In the genomic region with DNA sequence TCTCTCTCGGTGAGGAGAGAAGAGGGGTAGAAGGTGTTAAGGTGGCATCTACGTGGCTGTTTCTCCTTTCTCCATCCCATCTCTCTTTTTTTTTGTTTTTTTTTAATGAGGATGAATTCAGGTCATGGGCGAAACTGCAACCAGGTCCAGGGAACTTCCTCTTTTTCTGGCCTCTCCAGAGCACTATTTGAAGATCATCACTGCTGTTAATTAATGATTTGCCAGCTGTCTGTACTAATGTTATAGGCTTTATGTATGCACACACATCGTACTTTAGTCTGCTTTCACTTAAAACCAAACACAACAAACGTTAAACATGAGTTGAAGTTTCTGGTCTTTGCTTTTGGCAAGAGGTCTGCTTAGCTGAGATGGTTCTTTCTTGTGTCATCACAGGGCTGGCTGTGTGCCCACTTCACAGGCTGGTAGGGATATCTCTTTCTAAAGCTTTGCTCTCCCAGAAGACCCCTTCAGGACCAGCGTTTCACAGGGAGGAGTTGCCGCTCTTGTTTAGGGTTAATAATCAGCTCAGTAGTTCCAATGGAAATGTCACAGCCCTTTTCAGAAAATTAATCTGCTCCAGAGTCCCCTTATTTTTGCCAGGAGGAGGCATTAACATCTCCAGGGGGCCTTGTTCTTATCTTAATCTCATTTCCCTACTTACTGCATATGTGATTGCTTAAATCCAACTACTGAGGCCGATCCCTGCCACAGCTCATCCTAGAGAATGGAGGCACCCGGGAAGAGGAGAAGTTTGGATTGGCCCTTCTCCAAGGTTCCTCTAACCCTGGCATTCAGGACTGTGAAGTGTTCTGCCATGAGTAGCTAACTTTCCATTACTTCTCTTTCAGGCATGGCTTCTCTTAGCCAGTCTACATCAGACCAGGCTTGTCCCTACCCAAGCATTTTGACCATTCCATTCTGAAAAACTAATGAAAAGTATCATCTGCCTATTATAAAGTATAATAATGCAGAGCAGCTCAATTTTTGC, we compare ENCODE assay signal across 1 cellular context.
A peak's percentile ranks its signal among the peaks of the same experiment; 100 is the strongest.
TF ChIP-seq lines count a peak whose summit lies in the region.

No MANE protein-coding gene starts in this region.

TF ChIP-seq in GM12878, 131 proteins besides CTCF, POLR2A, EP300 and RAD21 (continued from another document):
- TF ChIP-seq, protein P1, sequence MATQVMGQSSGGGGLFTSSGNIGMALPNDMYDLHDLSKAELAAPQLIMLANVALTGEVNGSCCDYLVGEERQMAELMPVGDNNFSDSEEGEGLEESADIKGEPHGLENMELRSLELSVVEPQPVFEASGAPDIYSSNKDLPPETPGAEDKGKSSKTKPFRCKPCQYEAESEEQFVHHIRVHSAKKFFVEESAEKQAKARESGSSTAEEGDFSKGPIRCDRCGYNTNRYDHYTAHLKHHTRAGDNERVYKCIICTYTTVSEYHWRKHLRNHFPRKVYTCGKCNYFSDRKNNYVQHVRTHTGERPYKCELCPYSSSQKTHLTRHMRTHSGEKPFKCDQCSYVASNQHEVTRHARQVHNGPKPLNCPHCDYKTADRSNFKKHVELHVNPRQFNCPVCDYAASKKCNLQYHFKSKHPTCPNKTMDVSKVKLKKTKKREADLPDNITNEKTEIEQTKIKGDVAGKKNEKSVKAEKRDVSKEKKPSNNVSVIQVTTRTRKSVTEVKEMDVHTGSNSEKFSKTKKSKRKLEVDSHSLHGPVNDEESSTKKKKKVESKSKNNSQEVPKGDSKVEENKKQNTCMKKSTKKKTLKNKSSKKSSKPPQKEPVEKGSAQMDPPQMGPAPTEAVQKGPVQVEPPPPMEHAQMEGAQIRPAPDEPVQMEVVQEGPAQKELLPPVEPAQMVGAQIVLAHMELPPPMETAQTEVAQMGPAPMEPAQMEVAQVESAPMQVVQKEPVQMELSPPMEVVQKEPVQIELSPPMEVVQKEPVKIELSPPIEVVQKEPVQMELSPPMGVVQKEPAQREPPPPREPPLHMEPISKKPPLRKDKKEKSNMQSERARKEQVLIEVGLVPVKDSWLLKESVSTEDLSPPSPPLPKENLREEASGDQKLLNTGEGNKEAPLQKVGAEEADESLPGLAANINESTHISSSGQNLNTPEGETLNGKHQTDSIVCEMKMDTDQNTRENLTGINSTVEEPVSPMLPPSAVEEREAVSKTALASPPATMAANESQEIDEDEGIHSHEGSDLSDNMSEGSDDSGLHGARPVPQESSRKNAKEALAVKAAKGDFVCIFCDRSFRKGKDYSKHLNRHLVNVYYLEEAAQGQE (IDR thresholded peaks at IDR 0.05; ENCODE audit: low read depth, low read length), result no peak
- no peak for TF ChIP-seq RELA (IDR thresholded peaks at IDR 0.05; ENCODE audit: borderline replicate concordance, partially characterized antibody)
- TF ChIP-seq MTA3 (IDR thresholded peaks at IDR 0.05; ENCODE audit: borderline replicate concordance, low read length), result no peak
- no peak for TF ChIP-seq MEF2B (IDR thresholded peaks at IDR 0.05; ENCODE audit: partially characterized antibody, poor library complexity, severe bottlenecking)
- TF ChIP-seq MXI1 (IDR thresholded peaks at IDR 0.05; ENCODE audit: low read depth, low read length), result no peak
- no peak for TF ChIP-seq RAD51 (IDR thresholded peaks at IDR 0.05)
- TF ChIP-seq, protein P2, sequence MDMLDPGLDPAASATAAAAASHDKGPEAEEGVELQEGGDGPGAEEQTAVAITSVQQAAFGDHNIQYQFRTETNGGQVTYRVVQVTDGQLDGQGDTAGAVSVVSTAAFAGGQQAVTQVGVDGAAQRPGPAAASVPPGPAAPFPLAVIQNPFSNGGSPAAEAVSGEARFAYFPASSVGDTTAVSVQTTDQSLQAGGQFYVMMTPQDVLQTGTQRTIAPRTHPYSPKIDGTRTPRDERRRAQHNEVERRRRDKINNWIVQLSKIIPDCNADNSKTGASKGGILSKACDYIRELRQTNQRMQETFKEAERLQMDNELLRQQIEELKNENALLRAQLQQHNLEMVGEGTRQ (IDR thresholded peaks at IDR 0.05; ENCODE audit: borderline replicate concordance, low read depth, low read length), result no peak
- peak; percentile 85 for TF ChIP-seq ZNF384 (IDR thresholded peaks at IDR 0.05; ENCODE audit: borderline replicate concordance, low read depth, low read length)
- TF ChIP-seq FOXK2 (IDR thresholded peaks at IDR 0.05), result no peak
- no peak for TF ChIP-seq NR2F1 (conservative IDR thresholded peaks at IDR 0.05)
- TF ChIP-seq ZNF207 (IDR thresholded peaks at IDR 0.05; ENCODE audit: borderline replicate concordance), result no peak
- TF ChIP-seq, protein P3, sequence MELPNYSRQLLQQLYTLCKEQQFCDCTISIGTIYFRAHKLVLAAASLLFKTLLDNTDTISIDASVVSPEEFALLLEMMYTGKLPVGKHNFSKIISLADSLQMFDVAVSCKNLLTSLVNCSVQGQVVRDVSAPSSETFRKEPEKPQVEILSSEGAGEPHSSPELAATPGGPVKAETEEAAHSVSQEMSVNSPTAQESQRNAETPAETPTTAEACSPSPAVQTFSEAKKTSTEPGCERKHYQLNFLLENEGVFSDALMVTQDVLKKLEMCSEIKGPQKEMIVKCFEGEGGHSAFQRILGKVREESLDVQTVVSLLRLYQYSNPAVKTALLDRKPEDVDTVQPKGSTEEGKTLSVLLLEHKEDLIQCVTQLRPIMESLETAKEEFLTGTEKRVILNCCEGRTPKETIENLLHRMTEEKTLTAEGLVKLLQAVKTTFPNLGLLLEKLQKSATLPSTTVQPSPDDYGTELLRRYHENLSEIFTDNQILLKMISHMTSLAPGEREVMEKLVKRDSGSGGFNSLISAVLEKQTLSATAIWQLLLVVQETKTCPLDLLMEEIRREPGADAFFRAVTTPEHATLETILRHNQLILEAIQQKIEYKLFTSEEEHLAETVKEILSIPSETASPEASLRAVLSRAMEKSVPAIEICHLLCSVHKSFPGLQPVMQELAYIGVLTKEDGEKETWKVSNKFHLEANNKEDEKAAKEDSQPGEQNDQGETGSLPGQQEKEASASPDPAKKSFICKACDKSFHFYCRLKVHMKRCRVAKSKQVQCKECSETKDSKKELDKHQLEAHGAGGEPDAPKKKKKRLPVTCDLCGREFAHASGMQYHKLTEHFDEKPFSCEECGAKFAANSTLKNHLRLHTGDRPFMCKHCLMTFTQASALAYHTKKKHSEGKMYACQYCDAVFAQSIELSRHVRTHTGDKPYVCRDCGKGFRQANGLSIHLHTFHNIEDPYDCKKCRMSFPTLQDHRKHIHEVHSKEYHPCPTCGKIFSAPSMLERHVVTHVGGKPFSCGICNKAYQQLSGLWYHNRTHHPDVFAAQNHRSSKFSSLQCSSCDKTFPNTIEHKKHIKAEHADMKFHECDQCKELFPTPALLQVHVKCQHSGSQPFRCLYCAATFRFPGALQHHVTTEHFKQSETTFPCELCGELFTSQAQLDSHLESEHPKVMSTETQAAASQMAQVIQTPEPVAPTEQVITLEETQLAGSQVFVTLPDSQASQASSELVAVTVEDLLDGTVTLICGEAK (IDR thresholded peaks at IDR 0.05; ENCODE audit: borderline replicate concordance), result no peak
- TF ChIP-seq, protein P4, sequence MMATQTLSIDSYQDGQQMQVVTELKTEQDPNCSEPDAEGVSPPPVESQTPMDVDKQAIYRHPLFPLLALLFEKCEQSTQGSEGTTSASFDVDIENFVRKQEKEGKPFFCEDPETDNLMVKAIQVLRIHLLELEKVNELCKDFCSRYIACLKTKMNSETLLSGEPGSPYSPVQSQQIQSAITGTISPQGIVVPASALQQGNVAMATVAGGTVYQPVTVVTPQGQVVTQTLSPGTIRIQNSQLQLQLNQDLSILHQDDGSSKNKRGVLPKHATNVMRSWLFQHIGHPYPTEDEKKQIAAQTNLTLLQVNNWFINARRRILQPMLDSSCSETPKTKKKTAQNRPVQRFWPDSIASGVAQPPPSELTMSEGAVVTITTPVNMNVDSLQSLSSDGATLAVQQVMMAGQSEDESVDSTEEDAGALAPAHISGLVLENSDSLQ (IDR thresholded peaks at IDR 0.05), result no peak
- TF ChIP-seq IKZF2 (IDR thresholded peaks at IDR 0.05), result peak in 1 of 2 experiments; percentile 44; a peak in 2 of 4 replicates
- TF ChIP-seq JUND (IDR thresholded peaks at IDR 0.05; ENCODE audit: low read depth, low read length), result no peak
- 0 out of 2 replicates have a peak, but pooled peaks have one; percentile 32 for TF ChIP-seq ATF7 (IDR thresholded peaks at IDR 0.05; ENCODE audit: low read depth)
- TF ChIP-seq BRCA1 (IDR thresholded peaks at IDR 0.05; ENCODE audit: low read depth, low read length), result no peak
- no peak for TF ChIP-seq TCF3 (IDR thresholded peaks at IDR 0.05; ENCODE audit: borderline replicate concordance, insufficient read depth, low read depth, low read length)
- TF ChIP-seq, protein P5, sequence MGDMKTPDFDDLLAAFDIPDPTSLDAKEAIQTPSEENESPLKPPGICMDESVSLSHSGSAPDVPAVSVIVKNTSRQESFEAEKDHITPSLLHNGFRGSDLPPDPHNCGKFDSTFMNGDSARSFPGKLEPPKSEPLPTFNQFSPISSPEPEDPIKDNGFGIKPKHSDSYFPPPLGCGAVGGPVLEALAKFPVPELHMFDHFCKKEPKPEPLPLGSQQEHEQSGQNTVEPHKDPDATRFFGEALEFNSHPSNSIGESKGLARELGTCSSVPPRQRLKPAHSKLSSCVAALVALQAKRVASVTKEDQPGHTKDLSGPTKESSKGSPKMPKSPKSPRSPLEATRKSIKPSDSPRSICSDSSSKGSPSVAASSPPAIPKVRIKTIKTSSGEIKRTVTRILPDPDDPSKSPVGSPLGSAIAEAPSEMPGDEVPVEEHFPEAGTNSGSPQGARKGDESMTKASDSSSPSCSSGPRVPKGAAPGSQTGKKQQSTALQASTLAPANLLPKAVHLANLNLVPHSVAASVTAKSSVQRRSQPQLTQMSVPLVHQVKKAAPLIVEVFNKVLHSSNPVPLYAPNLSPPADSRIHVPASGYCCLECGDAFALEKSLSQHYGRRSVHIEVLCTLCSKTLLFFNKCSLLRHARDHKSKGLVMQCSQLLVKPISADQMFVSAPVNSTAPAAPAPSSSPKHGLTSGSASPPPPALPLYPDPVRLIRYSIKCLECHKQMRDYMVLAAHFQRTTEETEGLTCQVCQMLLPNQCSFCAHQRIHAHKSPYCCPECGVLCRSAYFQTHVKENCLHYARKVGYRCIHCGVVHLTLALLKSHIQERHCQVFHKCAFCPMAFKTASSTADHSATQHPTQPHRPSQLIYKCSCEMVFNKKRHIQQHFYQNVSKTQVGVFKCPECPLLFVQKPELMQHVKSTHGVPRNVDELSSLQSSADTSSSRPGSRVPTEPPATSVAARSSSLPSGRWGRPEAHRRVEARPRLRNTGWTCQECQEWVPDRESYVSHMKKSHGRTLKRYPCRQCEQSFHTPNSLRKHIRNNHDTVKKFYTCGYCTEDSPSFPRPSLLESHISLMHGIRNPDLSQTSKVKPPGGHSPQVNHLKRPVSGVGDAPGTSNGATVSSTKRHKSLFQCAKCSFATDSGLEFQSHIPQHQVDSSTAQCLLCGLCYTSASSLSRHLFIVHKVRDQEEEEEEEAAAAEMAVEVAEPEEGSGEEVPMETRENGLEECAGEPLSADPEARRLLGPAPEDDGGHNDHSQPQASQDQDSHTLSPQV (IDR thresholded peaks at IDR 0.05), result no peak
- TF ChIP-seq, protein P6, sequence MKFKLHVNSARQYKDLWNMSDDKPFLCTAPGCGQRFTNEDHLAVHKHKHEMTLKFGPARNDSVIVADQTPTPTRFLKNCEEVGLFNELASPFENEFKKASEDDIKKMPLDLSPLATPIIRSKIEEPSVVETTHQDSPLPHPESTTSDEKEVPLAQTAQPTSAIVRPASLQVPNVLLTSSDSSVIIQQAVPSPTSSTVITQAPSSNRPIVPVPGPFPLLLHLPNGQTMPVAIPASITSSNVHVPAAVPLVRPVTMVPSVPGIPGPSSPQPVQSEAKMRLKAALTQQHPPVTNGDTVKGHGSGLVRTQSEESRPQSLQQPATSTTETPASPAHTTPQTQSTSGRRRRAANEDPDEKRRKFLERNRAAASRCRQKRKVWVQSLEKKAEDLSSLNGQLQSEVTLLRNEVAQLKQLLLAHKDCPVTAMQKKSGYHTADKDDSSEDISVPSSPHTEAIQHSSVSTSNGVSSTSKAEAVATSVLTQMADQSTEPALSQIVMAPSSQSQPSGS (IDR thresholded peaks at IDR 0.05; ENCODE audit: low read length), result no peak
- no peak for TF ChIP-seq RFX5 (IDR thresholded peaks at IDR 0.05; ENCODE audit: low read depth, low read length)
- no peak for TF ChIP-seq ZBED1 (IDR thresholded peaks at IDR 0.05; ENCODE audit: borderline replicate concordance)
- no peak for TF ChIP-seq CBX5 (IDR thresholded peaks at IDR 0.05; ENCODE audit: low read depth)
- TF ChIP-seq ZNF24 (IDR thresholded peaks at IDR 0.05), result peak; percentile 29; the same call in 1 of the 2 replicates
- TF ChIP-seq TAF1 (IDR thresholded peaks at IDR 0.05; ENCODE audit: borderline replicate concordance, low read depth, low read length), result no peak
- TF ChIP-seq CHD2 (IDR thresholded peaks at IDR 0.05; ENCODE audit: borderline replicate concordance, low read depth, low read length), result no peak
- no peak for TF ChIP-seq TCF7 (IDR thresholded peaks at IDR 0.05; ENCODE audit: borderline replicate concordance)
- TF ChIP-seq GATAD2B (conservative IDR thresholded peaks at IDR 0.05; ENCODE audit: low read depth), result no peak
- no peak for TF ChIP-seq HDAC2 (IDR thresholded peaks at IDR 0.05)
- no peak for TF ChIP-seq BHLHE40 (IDR thresholded peaks at IDR 0.05; ENCODE audit: borderline replicate concordance in 1 of 2, low read depth in 2 of 2, low read length in 1 of 2)
- TF ChIP-seq, protein P7, sequence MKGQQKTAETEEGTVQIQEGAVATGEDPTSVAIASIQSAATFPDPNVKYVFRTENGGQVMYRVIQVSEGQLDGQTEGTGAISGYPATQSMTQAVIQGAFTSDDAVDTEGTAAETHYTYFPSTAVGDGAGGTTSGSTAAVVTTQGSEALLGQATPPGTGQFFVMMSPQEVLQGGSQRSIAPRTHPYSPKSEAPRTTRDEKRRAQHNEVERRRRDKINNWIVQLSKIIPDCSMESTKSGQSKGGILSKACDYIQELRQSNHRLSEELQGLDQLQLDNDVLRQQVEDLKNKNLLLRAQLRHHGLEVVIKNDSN (IDR thresholded peaks at IDR 0.05; ENCODE audit: borderline replicate concordance, extremely low read length, insufficient read depth, low read depth, low read length), result no peak
- no peak for TF ChIP-seq JUNB (IDR thresholded peaks at IDR 0.05)
